In the genomic region with DNA sequence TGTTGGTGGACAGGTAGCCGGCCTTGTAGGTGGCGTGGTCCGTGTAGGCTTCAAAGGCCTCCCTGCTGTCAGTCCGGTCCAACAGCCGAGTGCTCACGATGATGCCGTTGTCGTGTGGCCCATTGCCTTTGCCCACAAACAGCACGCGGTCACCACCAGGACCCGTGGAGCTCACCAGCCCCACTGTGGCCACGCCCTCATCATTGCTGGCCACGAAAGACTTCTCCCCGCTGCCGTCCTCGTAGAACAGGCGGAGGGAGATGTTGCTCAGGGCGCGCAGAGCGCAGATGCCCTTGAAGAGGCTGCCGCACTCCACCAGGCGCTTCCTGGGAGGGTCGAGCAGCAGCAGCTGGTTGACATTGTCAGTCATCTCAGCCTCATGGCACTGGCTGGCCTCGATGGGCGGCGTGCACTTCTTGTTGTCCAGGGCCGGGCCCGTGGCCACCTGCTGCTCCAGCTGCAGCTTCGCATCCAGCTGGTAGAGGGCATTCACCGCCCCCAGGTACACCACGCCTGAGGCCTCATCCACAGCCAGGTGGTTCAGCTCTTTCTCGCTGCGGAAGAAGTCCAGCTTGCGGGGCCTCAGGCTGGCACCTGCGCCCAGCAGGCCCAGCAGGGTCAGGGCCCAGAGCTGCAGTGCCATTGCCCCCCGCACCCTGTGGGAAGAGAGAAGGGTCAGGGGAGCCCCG, we compare ENCODE assay signal across 2 cellular contexts.
TF ChIP-seq lines count a peak whose summit lies in the region.

No MANE protein-coding gene starts in this region.

TF ChIP-seq in HCT116, 20 proteins besides CTCF, POLR2A, EP300 and RAD21:
- TF ChIP-seq, protein P1, sequence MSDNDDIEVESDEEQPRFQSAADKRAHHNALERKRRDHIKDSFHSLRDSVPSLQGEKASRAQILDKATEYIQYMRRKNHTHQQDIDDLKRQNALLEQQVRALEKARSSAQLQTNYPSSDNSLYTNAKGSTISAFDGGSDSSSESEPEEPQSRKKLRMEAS (IDR thresholded peaks at IDR 0.05), result no peak
- TF ChIP-seq SRF (IDR thresholded peaks at IDR 0.05; ENCODE audit: low read depth), result no peak

TF ChIP-seq in GM12878, 131 proteins besides CTCF, POLR2A, EP300 and RAD21:
- TF ChIP-seq POLR2AphosphoS5 (IDR thresholded peaks at IDR 0.05; ENCODE audit: low read length) (no peak; the same call in 1 of the 2 replicates), EGR1 (IDR thresholded peaks at IDR 0.05; ENCODE audit: borderline replicate concordance in 1 of 2, low read depth in 2 of 2, low read length in 2 of 2) (no peak), CBX5 (IDR thresholded peaks at IDR 0.05; ENCODE audit: low read depth) (no peak), PKNOX1 (IDR thresholded peaks at IDR 0.05) (no peak), ESRRA (IDR thresholded peaks at IDR 0.05; ENCODE audit: low read length) (no peak), TCF3 (IDR thresholded peaks at IDR 0.05; ENCODE audit: borderline replicate concordance, insufficient read depth, low read depth, low read length) (no peak), SRF (IDR thresholded peaks at IDR 0.05; ENCODE audit: low read depth in 2 of 2, low read length in 2 of 2) (no peak), SREBF2 (IDR thresholded peaks at IDR 0.05; ENCODE audit: low read length) (no peak), ZNF274 (IDR thresholded peaks at IDR 0.05; ENCODE audit: insufficient read depth, insufficient read length) (no peak), SP1 (IDR thresholded peaks at IDR 0.05; ENCODE audit: low read depth, low read length) (no peak), EZH2 (IDR thresholded peaks at IDR 0.05; ENCODE audit: borderline replicate concordance, control insufficient read depth, low read depth, low read length) (no peak), SMARCA5 (IDR thresholded peaks at IDR 0.05) (no peak)
- TF ChIP-seq, protein P1 (IDR thresholded peaks at IDR 0.05; ENCODE audit: low read depth, low read length), result no peak
